Comparison of ENCODE assay signal across 11 cellular contexts in the genomic region with DNA sequence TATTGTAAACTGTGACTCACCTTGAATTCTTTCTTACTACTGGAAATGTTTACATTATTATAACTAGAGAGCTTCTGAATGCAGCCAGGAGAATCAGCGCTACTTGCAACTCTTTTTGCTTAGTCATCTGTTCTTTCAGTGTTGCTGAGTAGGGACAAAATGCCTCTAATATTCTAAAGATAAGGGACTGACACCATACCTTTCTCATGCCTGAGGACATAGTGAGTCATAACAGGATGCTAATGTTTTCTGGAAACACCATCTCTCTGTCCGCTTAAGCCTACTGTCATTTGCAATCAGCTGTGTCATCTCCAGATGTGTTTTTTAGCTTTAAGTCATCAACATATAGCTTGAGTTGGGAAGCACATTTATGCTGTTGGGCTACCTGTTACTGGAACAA.
DNase-seq lines count a peak whose midpoint lies in the region; ATAC-seq and TF ChIP-seq lines count a peak whose summit lies in the region.
"Had no signal": no experiment of that assay in that cellular context is flagged by ENCODE, and none has a peak within 500 bp of the region (broad histone marks: within the 10 kb centered on the region; RNA-seq: fewer than 3 reads in every experiment).

No MANE protein-coding gene starts in this region.

- DNase-seq in natural killer cell treated with Interleukin-12 subunit alpha and Interleukin-12 subunit beta and Interleukin-15 and Interleukin-18, amount 100 ng/mL, for 72 hours (ENCODE audit: low spot score): no peak
- DNase-seq in natural killer cell (no peak), T1000 (lab: John Stamatoyannopoulos, UW) (peak; percentile 29), type B pancreatic cell (ENCODE audit: extremely low spot score, unreplicated experiment) (no peak), NCI-H526 (lab: John Stamatoyannopoulos, UW) (no peak), posterior vena cava (ENCODE audit: low spot score) (no peak)
- no peak for DNase-seq in stimulated activated naive CD4-positive, alpha-beta T cell (lab: John Stamatoyannopoulos, UW)
- DNase-seq: substantia nigra had no signal

- no peak for TF ChIP-seq CTCF in natural killer cell (IDR thresholded peaks at IDR 0.05)
- no peak for TF ChIP-seq CTCF in type B pancreatic cell (conservative IDR thresholded peaks at IDR 0.05)

- peak overlapping the region; percentile 33 for H3K4me3 Mint-ChIP-seq in natural killer cell treated with Interleukin-12 subunit alpha and Interleukin-12 subunit beta and Interleukin-15 and Interleukin-18, amount 100 ng/mL, for 72 hours
- H3K4me3 Mint-ChIP-seq in natural killer cell (no peak overlapping the region), type B pancreatic cell (no peak overlapping the region)
- H3K4me3 Mint-ChIP-seq: IgD-negative memory B cell, neural progenitor cell had no signal

- no peak overlapping the region for H3K27ac Mint-ChIP-seq in natural killer cell treated with Interleukin-12 subunit alpha and Interleukin-12 subunit beta and Interleukin-15 and Interleukin-18, amount 100 ng/mL, for 72 hours
- H3K27ac Mint-ChIP-seq in natural killer cell (no peak overlapping the region), type B pancreatic cell (peak overlapping the region; percentile 26)
- H3K27ac Mint-ChIP-seq: IgD-negative memory B cell, neural progenitor cell had no signal

- H3K27me3 Mint-ChIP-seq in natural killer cell treated with Interleukin-12 subunit alpha and Interleukin-12 subunit beta and Interleukin-15 and Interleukin-18, amount 100 ng/mL, for 72 hours: peaks cover 0 to 25% of the 10 kb centered on the region in 2 donors
- H3K27me3 Mint-ChIP-seq in natural killer cell (ENCODE audit: low read depth in 2 of 2): peaks cover 13 to 26% of the 10 kb centered on the region in 2 donors
- peaks cover 5% of the 10 kb centered on the region for H3K27me3 Mint-ChIP-seq in type B pancreatic cell

- peaks cover 10% of the 10 kb centered on the region for H3K36me3 Mint-ChIP-seq in natural killer cell treated with Interleukin-12 subunit alpha and Interleukin-12 subunit beta and Interleukin-15 and Interleukin-18, amount 100 ng/mL, for 72 hours
- H3K36me3 Mint-ChIP-seq in natural killer cell: no peaks in the 10 kb centered on the region
- no peaks in the 10 kb centered on the region for H3K36me3 Mint-ChIP-seq in type B pancreatic cell
- H3K36me3 Mint-ChIP-seq: IgD-negative memory B cell, neural progenitor cell had no signal

- peak; percentile 60 to 85 for ATAC-seq in natural killer cell treated with Interleukin-12 subunit alpha and Interleukin-12 subunit beta and Interleukin-15 and Interleukin-18, amount 100 ng/mL, for 72 hours
- ATAC-seq in natural killer cell (no peak), HG02981 (IDR thresholded peaks at IDR 0.05; ENCODE audit: unreplicated experiment) (peak; percentile 90)

- intact Hi-C loops in natural killer cell (cut with micrococcal nuclease): no loop called here
- intact Hi-C loops in posterior vena cava (cut with DNase I): no loop called here

- peaks cover 3% of the 10 kb centered on the region for H3K9me3 Mint-ChIP-seq in natural killer cell treated with Interleukin-12 subunit alpha and Interleukin-12 subunit beta and Interleukin-15 and Interleukin-18, amount 100 ng/mL, for 72 hours
- H3K9me3 Mint-ChIP-seq in natural killer cell (no peaks in the 10 kb centered on the region), type B pancreatic cell (no peaks in the 10 kb centered on the region)
- H3K9me3 Mint-ChIP-seq: IgD-negative memory B cell, neural progenitor cell had no signal

- peaks cover 3 to 16% of the 10 kb centered on the region in 2 donors for H3K4me1 Mint-ChIP-seq in natural killer cell treated with Interleukin-12 subunit alpha and Interleukin-12 subunit beta and Interleukin-15 and Interleukin-18, amount 100 ng/mL, for 72 hours (ENCODE audit: low read depth in 2 of 2)
- no peaks in the 10 kb centered on the region for H3K4me1 Mint-ChIP-seq in natural killer cell
- H3K4me1 Mint-ChIP-seq in type B pancreatic cell (ENCODE audit: unreplicated experiment): no peaks in the 10 kb centered on the region
- H3K4me1 Mint-ChIP-seq: IgD-negative memory B cell, neural progenitor cell had no signal

Comparison
In these comparisons a context has a peak if more than half of its experiments do, and no peak if none do; other contexts are left out.
1. ATAC-seq: peak in natural killer cell treated with Interleukin-12 subunit alpha and Interleukin-12 subunit beta and Interleukin-15 and Interleukin-18, amount 100 ng/mL, for 72 hours (2 of 2) and HG02981 (single experiment); none in natural killer cell (0 of 3).